In the genomic region with DNA sequence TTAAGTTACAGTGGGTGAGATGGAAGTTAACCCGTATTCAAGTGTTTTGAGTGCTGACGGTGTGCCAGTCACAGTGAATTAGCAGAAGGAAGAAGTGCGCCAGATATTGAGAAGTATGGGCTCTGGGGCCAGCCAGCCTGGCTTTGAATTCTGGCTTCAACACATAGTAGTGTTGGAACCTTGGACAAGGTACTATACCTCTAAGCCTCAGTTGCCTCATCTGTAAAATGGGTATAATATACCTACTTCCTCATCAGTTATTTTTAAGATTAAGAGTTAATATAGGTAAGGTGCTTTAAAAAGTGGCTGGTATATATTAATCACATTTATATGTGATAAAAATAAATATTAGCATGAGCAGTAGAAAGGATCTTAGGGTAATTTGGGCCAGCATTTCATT, we compare ENCODE assay signal across 1 cellular context.
TF ChIP-seq lines count a peak whose summit lies in the region.

No MANE protein-coding gene starts in this region.

TF ChIP-seq in HepG2, 621 proteins besides CTCF, POLR2A, EP300 and RAD21:
- TF ChIP-seq ZNF629 (CRISPR knock-in tag; conservative IDR thresholded peaks at IDR 0.05) (peak; percentile 91), CHD4 (IDR thresholded peaks at IDR 0.05; ENCODE audit: borderline replicate concordance, low read length) (peak; percentile 72; the same call in 1 of the 2 replicates)
- TF ChIP-seq, protein P1, sequence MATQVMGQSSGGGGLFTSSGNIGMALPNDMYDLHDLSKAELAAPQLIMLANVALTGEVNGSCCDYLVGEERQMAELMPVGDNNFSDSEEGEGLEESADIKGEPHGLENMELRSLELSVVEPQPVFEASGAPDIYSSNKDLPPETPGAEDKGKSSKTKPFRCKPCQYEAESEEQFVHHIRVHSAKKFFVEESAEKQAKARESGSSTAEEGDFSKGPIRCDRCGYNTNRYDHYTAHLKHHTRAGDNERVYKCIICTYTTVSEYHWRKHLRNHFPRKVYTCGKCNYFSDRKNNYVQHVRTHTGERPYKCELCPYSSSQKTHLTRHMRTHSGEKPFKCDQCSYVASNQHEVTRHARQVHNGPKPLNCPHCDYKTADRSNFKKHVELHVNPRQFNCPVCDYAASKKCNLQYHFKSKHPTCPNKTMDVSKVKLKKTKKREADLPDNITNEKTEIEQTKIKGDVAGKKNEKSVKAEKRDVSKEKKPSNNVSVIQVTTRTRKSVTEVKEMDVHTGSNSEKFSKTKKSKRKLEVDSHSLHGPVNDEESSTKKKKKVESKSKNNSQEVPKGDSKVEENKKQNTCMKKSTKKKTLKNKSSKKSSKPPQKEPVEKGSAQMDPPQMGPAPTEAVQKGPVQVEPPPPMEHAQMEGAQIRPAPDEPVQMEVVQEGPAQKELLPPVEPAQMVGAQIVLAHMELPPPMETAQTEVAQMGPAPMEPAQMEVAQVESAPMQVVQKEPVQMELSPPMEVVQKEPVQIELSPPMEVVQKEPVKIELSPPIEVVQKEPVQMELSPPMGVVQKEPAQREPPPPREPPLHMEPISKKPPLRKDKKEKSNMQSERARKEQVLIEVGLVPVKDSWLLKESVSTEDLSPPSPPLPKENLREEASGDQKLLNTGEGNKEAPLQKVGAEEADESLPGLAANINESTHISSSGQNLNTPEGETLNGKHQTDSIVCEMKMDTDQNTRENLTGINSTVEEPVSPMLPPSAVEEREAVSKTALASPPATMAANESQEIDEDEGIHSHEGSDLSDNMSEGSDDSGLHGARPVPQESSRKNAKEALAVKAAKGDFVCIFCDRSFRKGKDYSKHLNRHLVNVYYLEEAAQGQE (IDR thresholded peaks at IDR 0.05; ENCODE audit: borderline replicate concordance in 1 of 2, low read depth in 1 of 2, low read length in 2 of 2) = no peak
TF ChIP-seq in HepG2: peak in this region for 2.
